In the genomic region with DNA sequence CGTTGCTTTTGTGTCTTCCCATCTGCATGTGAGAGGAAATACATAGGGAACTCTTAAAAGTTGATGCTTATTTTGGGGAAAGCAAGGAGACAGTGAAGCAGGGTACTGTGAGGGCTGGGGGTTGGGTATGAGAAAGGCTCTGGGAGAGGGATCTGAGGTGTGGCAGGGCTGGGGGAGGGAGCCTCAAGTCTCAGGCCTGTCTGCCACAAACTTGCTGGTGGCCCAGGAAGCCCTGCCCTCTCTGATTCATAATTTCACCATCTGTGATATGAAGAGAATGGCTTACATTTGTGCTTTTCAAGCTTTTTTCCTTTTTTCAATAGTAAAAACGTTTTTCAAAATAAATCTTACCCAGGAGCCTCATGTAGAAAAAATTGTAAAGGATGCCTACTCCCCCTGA, we compare ENCODE assay signal across 19 cellular contexts.
DNase-seq lines count a peak whose midpoint lies in the region; ATAC-seq and TF ChIP-seq lines count a peak whose summit lies in the region.
"Had no signal": no experiment of that assay in that cellular context is flagged by ENCODE, and none has a peak within 500 bp of the region (broad histone marks: within the 10 kb centered on the region; RNA-seq: fewer than 3 reads in every experiment).

No MANE protein-coding gene starts in this region.

- H3K9me3 Mint-ChIP-seq in Calu3 (ENCODE audit: low read depth, unreplicated experiment) (no peaks in the 10 kb centered on the region), nephron (no peaks in the 10 kb centered on the region), progenitor cell of endocrine pancreas (ENCODE audit: low read depth) (no peaks in the 10 kb centered on the region)
- H3K9me3 Mint-ChIP-seq in activated T-helper 1 cell treated with anti-CD3 and anti-CD28 coated beads, Interleukin-12 subunit alpha, Interleukin-12 subunit beta, Interleukin-2, Interleukin-4 antibody, amounts not matched to agents 30 ng/mL and 10 ng/mL and 1 ng/mL, durations not matched to agents 14 hours and 24 hours and 36 hours: no peaks in the 10 kb centered on the region
- H3K9me3 Mint-ChIP-seq: CD8-positive, alpha-beta T cell; natural killer cell had no signal

- CTCF ChIA-PET in Calu3 (lab: Charles Lee): no interaction called here

- ATAC-seq in HG02759 (IDR thresholded peaks at IDR 0.05; ENCODE audit: unreplicated experiment): no peak
- ATAC-seq: body of pancreas; CD8-positive, alpha-beta T cell; left lobe of liver; natural killer cell had no signal

- intact Hi-C loops in Calu3 (cut with micrococcal nuclease; ENCODE audit: unreplicated experiment): no loop called here
- intact Hi-C loops in activated T-helper 1 cell treated with anti-CD3 and anti-CD28 coated beads, Interleukin-12 subunit alpha, Interleukin-12 subunit beta, Interleukin-2, Interleukin-4 antibody, amounts not matched to agents 30 ng/mL and 10 ng/mL and 1 ng/mL, durations not matched to agents 14 hours and 24 hours and 36 hours (cut with micrococcal nuclease): no loop called here

- H3K27me3 Mint-ChIP-seq in Calu3 (ENCODE audit: unreplicated experiment) (no peaks in the 10 kb centered on the region), nephron (ENCODE audit: low read depth) (peaks cover 7% of the 10 kb centered on the region), progenitor cell of endocrine pancreas (no peaks in the 10 kb centered on the region)
- H3K27me3 Mint-ChIP-seq in activated T-helper 1 cell treated with anti-CD3 and anti-CD28 coated beads, Interleukin-12 subunit alpha, Interleukin-12 subunit beta, Interleukin-2, Interleukin-4 antibody, amounts not matched to agents 30 ng/mL and 10 ng/mL and 1 ng/mL, durations not matched to agents 14 hours and 24 hours and 36 hours (ENCODE audit: insufficient read depth): no peaks in the 10 kb centered on the region

- no peak overlapping the region for H3K4me3 ChIP-seq in cardiac fibroblast (replicated peaks in 1 of 2; ENCODE audit: low read depth in 2 of 2, low read length in 2 of 2)
- H3K4me3 ChIP-seq: body of pancreas, heart right ventricle had no signal

- H3K27ac Mint-ChIP-seq in Calu3 (ENCODE audit: unreplicated experiment) (no peak overlapping the region), nephron (peak overlapping the region; percentile 25 to 93 (median 40)), progenitor cell of endocrine pancreas (no peak overlapping the region)
- no peak overlapping the region for H3K27ac Mint-ChIP-seq in activated T-helper 1 cell treated with anti-CD3 and anti-CD28 coated beads, Interleukin-12 subunit alpha, Interleukin-12 subunit beta, Interleukin-2, Interleukin-4 antibody, amounts not matched to agents 30 ng/mL and 10 ng/mL and 1 ng/mL, durations not matched to agents 14 hours and 24 hours and 36 hours
- H3K27ac Mint-ChIP-seq: CD8-positive, alpha-beta T cell had no signal

- no peak for TF ChIP-seq CTCF in Calu3 (IDR thresholded peaks at IDR 0.05; ENCODE audit: unreplicated experiment)
- TF ChIP-seq CTCF in cardiac fibroblast (IDR thresholded peaks at IDR 0.05; ENCODE audit: low read depth, low read length): no peak
- no peak for TF ChIP-seq CTCF in nephron (IDR thresholded peaks at IDR 0.05; ENCODE audit: unreplicated experiment in 3 of 3)
- TF ChIP-seq CTCF in progenitor cell of endocrine pancreas (IDR thresholded peaks at IDR 0.05; ENCODE audit: unreplicated experiment): no peak

- DNase-seq in Calu3 (peak; percentile 27), LHCN-M2 (ENCODE audit: low read depth) (peak; percentile 60), cardiac fibroblast (ENCODE audit: low read depth in 2 of 2) (peak; percentile 51 to 75), progenitor cell of endocrine pancreas (ENCODE audit: low spot score, unreplicated experiment) (no peak), NCI-H774 (lab: John Stamatoyannopoulos, UW) (no peak)
- DNase-seq in activated T-helper 1 cell treated with anti-CD3 and anti-CD28 coated beads, Interleukin-12 subunit alpha, Interleukin-12 subunit beta, Interleukin-2, Interleukin-4 antibody, amounts not matched to agents 30 ng/mL and 10 ng/mL and 1 ng/mL, durations not matched to agents 14 hours and 24 hours and 36 hours (ENCODE audit: low spot score): no peak
- DNase-seq: activated effector memory CD4-positive, alpha-beta T cell treated with Interleukin-2 at 50 U/mL for 16 hours; body of pancreas; CD8-positive, alpha-beta T cell; GF-D8; heart right ventricle; natural killer cell; NCI-H2171 treated with DMSO at 0.1 percent for 48 hours; stimulated activated CD4-positive, alpha-beta T cell treated with anti-CD3 and anti-CD28 coated beads, Interleukin-4, amount 100 ng/mL, for 4 hours; stimulated activated naive CD4-positive, alpha-beta T cell; T-helper 9 cell had no signal

- no TSS peak for BruUV-seq in Calu3 (replicated peaks; lab: Mats Ljungman, UMichigan)

- H3K36me3 Mint-ChIP-seq in Calu3 (ENCODE audit: insufficient read depth, unreplicated experiment): no peaks in the 10 kb centered on the region
- no peaks in the 10 kb centered on the region for H3K36me3 Mint-ChIP-seq in nephron (ENCODE audit: low read depth)
- H3K36me3 Mint-ChIP-seq in progenitor cell of endocrine pancreas (ENCODE audit: insufficient read depth): no peaks in the 10 kb centered on the region
- peaks cover 3% of the 10 kb centered on the region for H3K36me3 Mint-ChIP-seq in activated T-helper 1 cell treated with anti-CD3 and anti-CD28 coated beads, Interleukin-12 subunit alpha, Interleukin-12 subunit beta, Interleukin-2, Interleukin-4 antibody, amounts not matched to agents 30 ng/mL and 10 ng/mL and 1 ng/mL, durations not matched to agents 14 hours and 24 hours and 36 hours (ENCODE audit: low read depth)
- H3K36me3 Mint-ChIP-seq: natural killer cell had no signal

- H3K4me3 Mint-ChIP-seq in Calu3 (ENCODE audit: low read depth, unreplicated experiment) (peak overlapping the region; percentile 8), nephron (no peak overlapping the region), progenitor cell of endocrine pancreas (ENCODE audit: low read depth) (no peak overlapping the region)
- H3K4me3 Mint-ChIP-seq in activated T-helper 1 cell treated with anti-CD3 and anti-CD28 coated beads, Interleukin-12 subunit alpha, Interleukin-12 subunit beta, Interleukin-2, Interleukin-4 antibody, amounts not matched to agents 30 ng/mL and 10 ng/mL and 1 ng/mL, durations not matched to agents 14 hours and 24 hours and 36 hours: no peak overlapping the region
- H3K4me3 Mint-ChIP-seq: CD8-positive, alpha-beta T cell; natural killer cell had no signal

- H3K4me1 Mint-ChIP-seq in Calu3 (ENCODE audit: low read depth, unreplicated experiment) (peaks cover 26% of the 10 kb centered on the region), nephron (peaks cover 47% of the 10 kb centered on the region), progenitor cell of endocrine pancreas (ENCODE audit: low read depth) (peaks cover 1% of the 10 kb centered on the region)
- peaks cover 33% of the 10 kb centered on the region for H3K4me1 Mint-ChIP-seq in activated T-helper 1 cell treated with anti-CD3 and anti-CD28 coated beads, Interleukin-12 subunit alpha, Interleukin-12 subunit beta, Interleukin-2, Interleukin-4 antibody, amounts not matched to agents 30 ng/mL and 10 ng/mL and 1 ng/mL, durations not matched to agents 14 hours and 24 hours and 36 hours (ENCODE audit: low read depth)

Comparison
In these comparisons a context has a peak if more than half of its experiments do, and no peak if none do; other contexts are left out.
1. DNase-seq: peak in Calu3 (single experiment), LHCN-M2 (single experiment) and cardiac fibroblast (2 of 2); none in progenitor cell of endocrine pancreas (single experiment), activated T-helper 1 cell treated with anti-CD3 and anti-CD28 coated beads, Interleukin-12 subunit alpha, Interleukin-12 subunit beta, Interleukin-2, Interleukin-4 antibody, amounts not matched to agents 30 ng/mL and 10 ng/mL and 1 ng/mL, durations not matched to agents 14 hours and 24 hours and 36 hours (single experiment) and NCI-H774 (single experiment).
2. H3K27ac Mint-ChIP-seq: peak in nephron (3 of 3); none in Calu3 (single experiment), progenitor cell of endocrine pancreas (single experiment) and activated T-helper 1 cell treated with anti-CD3 and anti-CD28 coated beads, Interleukin-12 subunit alpha, Interleukin-12 subunit beta, Interleukin-2, Interleukin-4 antibody, amounts not matched to agents 30 ng/mL and 10 ng/mL and 1 ng/mL, durations not matched to agents 14 hours and 24 hours and 36 hours (single experiment).